ENCODE assay signal across 17 cellular contexts in genomic region chr2:134144651-134145050, GRCh38.
A peak's percentile ranks its signal among the peaks of the same experiment; 100 is the strongest.
DNase-seq lines count a peak whose midpoint lies in the region; ATAC-seq and TF ChIP-seq lines count a peak whose summit lies in the region.
"Had no signal": no experiment of that assay in that cellular context is flagged by ENCODE, and none has a peak within 500 bp of the region (broad histone marks: within the 10 kb centered on the region; RNA-seq: fewer than 3 reads in every experiment).

No MANE protein-coding gene starts in this region.

- no peak overlapping the region for H4K5ac ChIP-seq in mesendoderm (ENCODE audit: low read length)

- peak overlapping the region; percentile 35 for H3K56ac ChIP-seq in mesendoderm (ENCODE audit: low read length)

- H3F3A ChIP-seq in GM23248 (ENCODE audit: insufficient read depth): peaks cover 16% of the 10 kb centered on the region

- H3K4me2 ChIP-seq in GM23248 (ENCODE audit: unreplicated experiment) (no peak overlapping the region), mesendoderm (ENCODE audit: low read length) (no peak overlapping the region), Karpas-422 (ENCODE audit: low read depth, low read length, poor library complexity, severe bottlenecking) (no peak overlapping the region)

- H3K4me3 ChIP-seq in GM23248: no peak overlapping the region
- no peak overlapping the region; the same call in 1 of the 2 replicates for H3K4me3 ChIP-seq in WERI-Rb-1 (ENCODE audit: low read depth, low read length)
- no peak overlapping the region for H3K4me3 ChIP-seq in mesendoderm (ENCODE audit: low read length)
- H3K4me3 ChIP-seq in Karpas-422 (ENCODE audit: low read length): no peak overlapping the region
- no peak overlapping the region for H3K4me3 ChIP-seq in testis

- H2BK15ac ChIP-seq in mesendoderm (replicated peaks; ENCODE audit: low read depth): no peak overlapping the region

- no peak for ATAC-seq in CD4-positive, alpha-beta T cell (ENCODE audit: poor library complexity)

- H4K8ac ChIP-seq in mesendoderm (ENCODE audit: low read depth, low read length): no peak overlapping the region

- peaks cover 23% of the 10 kb centered on the region for H3K36me3 Mint-ChIP-seq in CD4-positive, alpha-beta T cell (ENCODE audit: low read depth)

- no peak for TF ChIP-seq POLR2A in testis (IDR thresholded peaks at IDR 0.05)

- TF ChIP-seq CTCF in CD4-positive, alpha-beta T cell (IDR thresholded peaks at IDR 0.05): no peak
- TF ChIP-seq CTCF in WERI-Rb-1 (IDR thresholded peaks at IDR 0.05; ENCODE audit: low read depth, low read length): no peak
- no peak for TF ChIP-seq CTCF in testis (IDR thresholded peaks at IDR 0.05)

- H2AFZ ChIP-seq in GM23248 (no peak overlapping the region), Karpas-422 (ENCODE audit: low read length) (no peak overlapping the region)

- CTCF ChIA-PET in CD4-positive, alpha-beta T cell (lab: Charles Lee): no interaction called here

- H3K4me1 ChIP-seq in GM23248 (ENCODE audit: insufficient read depth): peaks cover 28% of the 10 kb centered on the region
- H3K4me1 ChIP-seq in mesendoderm (ENCODE audit: control insufficient read depth, low read depth, low read length): peaks cover 29% of the 10 kb centered on the region
- H3K4me1 ChIP-seq in Karpas-422 (ENCODE audit: low read length): no peaks in the 10 kb centered on the region
- H3K4me1 ChIP-seq in testis: peaks cover 5% of the 10 kb centered on the region

- peaks cover 86% of the 10 kb centered on the region for H3K4me1 Mint-ChIP-seq in CD4-positive, alpha-beta T cell (ENCODE audit: low read depth)

- WGBS in GM23248 (ENCODE audit: low coverage in 1 of 2, low lambda C conversion rate in 2 of 2, missing lambda C conversion rate in 2 of 2), 2 experiments: 71 to 74% methylated on average over 4 of the region's 4 CpGs
- whole genome bisulfite sequencing in mesendoderm (ENCODE audit: extremely low coverage, insufficient coverage, low lambda C conversion rate): no CpG with 5 or more reads among the region's 4 CpGs
- whole genome bisulfite sequencing in testis, 2 donors: 83% methylated on average over 4 of the region's 4 CpGs

- H2BK120ac ChIP-seq in mesendoderm (ENCODE audit: low read depth, low read length): no peak overlapping the region

- no peaks in the 10 kb centered on the region for H3K36me3 ChIP-seq in GM23248 (ENCODE audit: low read depth)
- H3K36me3 ChIP-seq in WERI-Rb-1: no peaks in the 10 kb centered on the region; the same call in 1 of the 2 replicates
- H3K36me3 ChIP-seq in mesendoderm (ENCODE audit: control insufficient read depth, insufficient read depth, low read length): no peaks in the 10 kb centered on the region
- no peaks in the 10 kb centered on the region for H3K36me3 ChIP-seq in Karpas-422 (ENCODE audit: insufficient read depth, low read length)
- no peaks in the 10 kb centered on the region for H3K36me3 ChIP-seq in testis (ENCODE audit: low read depth, missing control alignments)

- no peaks in the 10 kb centered on the region for H4K20me1 ChIP-seq in GM23248 (ENCODE audit: insufficient read depth)
- H4K20me1 ChIP-seq in Karpas-422 (ENCODE audit: insufficient read depth, low read depth, low read length): peaks cover 91% of the 10 kb centered on the region

- H2BK5ac ChIP-seq in mesendoderm (ENCODE audit: low read length): peak overlapping the region; percentile 1

- H3K79me1 ChIP-seq in mesendoderm (ENCODE audit: low read length): peaks cover 12% of the 10 kb centered on the region

- H3K18ac ChIP-seq in mesendoderm (ENCODE audit: low read length): peak overlapping the region; percentile 77

- POLR2A ChIA-PET in CD4-positive, alpha-beta T cell (lab: Charles Lee): no interaction called here

- H3K27me3 ChIP-seq in CD4-positive, alpha-beta T cell (ENCODE audit: control insufficient read depth, insufficient read depth, low read length): no peaks in the 10 kb centered on the region
- H3K27me3 ChIP-seq in GM23248 (replicated peaks; ENCODE audit: insufficient read depth) (no peaks in the 10 kb centered on the region), WERI-Rb-1 (ENCODE audit: insufficient read depth, low read depth, severe bottlenecking) (no peaks in the 10 kb centered on the region), mesendoderm (ENCODE audit: insufficient read depth, low read length, poor library complexity) (no peaks in the 10 kb centered on the region), Karpas-422 (ENCODE audit: low read length) (peaks cover 4% of the 10 kb centered on the region; the same call in 1 of the 2 replicates), testis (no peaks in the 10 kb centered on the region)

- H3K9ac ChIP-seq in GM23248 (no peak overlapping the region), mesendoderm (ENCODE audit: low read length) (no peak overlapping the region), Karpas-422 (ENCODE audit: low read length) (no peak overlapping the region)

- no peaks in the 10 kb centered on the region for H3K9me3 ChIP-seq in CD4-positive, alpha-beta T cell (ENCODE audit: control insufficient read depth, low read length)
- H3K9me3 ChIP-seq in GM23248 (ENCODE audit: low read depth) (no peaks in the 10 kb centered on the region), WERI-Rb-1 (ENCODE audit: severe bottlenecking) (no peaks in the 10 kb centered on the region), Karpas-422 (ENCODE audit: low read length) (no peaks in the 10 kb centered on the region), testis (no peaks in the 10 kb centered on the region)

- H3K23ac ChIP-seq in mesendoderm (ENCODE audit: low read length): no peak overlapping the region

- H3K79me2 ChIP-seq in GM23248 (ENCODE audit: insufficient read depth): 0 out of 2 replicates have a peak, but pooled peaks cover 21% of the 10 kb centered on the region
- H3K79me2 ChIP-seq in mesendoderm (ENCODE audit: control insufficient read depth, insufficient read depth, low read length): peaks cover 17% of the 10 kb centered on the region
- no peaks in the 10 kb centered on the region for H3K79me2 ChIP-seq in Karpas-422 (ENCODE audit: low read length)

- H3K9me2 ChIP-seq in GM23248 (ENCODE audit: insufficient read depth): no peaks in the 10 kb centered on the region
- H3K9me2 ChIP-seq in Karpas-422 (replicated peaks; ENCODE audit: insufficient read depth, low read length): no peaks in the 10 kb centered on the region

- H3K4me3 Mint-ChIP-seq in CD4-positive, alpha-beta T cell: no peak overlapping the region

- H3K27me3 Mint-ChIP-seq in CD4-positive, alpha-beta T cell: no peaks in the 10 kb centered on the region

- H2AK5ac ChIP-seq in mesendoderm (ENCODE audit: low read length): peak overlapping the region; percentile 77

- H3K27ac Mint-ChIP-seq in CD4-positive, alpha-beta T cell: peak overlapping the region; percentile 56

- intact Hi-C loops in CD4-positive, alpha-beta T cell (cut with DNase I, micrococcal nuclease): no loop called here
- intact Hi-C loops in testis (cut with DNase I; ENCODE audit: low total_unique reads): no loop called here

- H3K27ac ChIP-seq in CD4-positive, alpha-beta T cell (ENCODE audit: low read depth, low read length): no peak overlapping the region
- H3K27ac ChIP-seq in GM23248 (no peak overlapping the region), WERI-Rb-1 (peak overlapping the region; percentile 72), mesendoderm (ENCODE audit: low read depth, low read length) (no peak overlapping the region), Karpas-422 (ENCODE audit: low read length) (no peak overlapping the region), testis (no peak overlapping the region)

- no peak for DNase-seq in CD4-positive, alpha-beta T cell
- DNase-seq in GM23248 (peak; percentile 12), WERI-Rb-1 (no peak), mesendoderm (peak; percentile 29), Karpas-422 (no peak), testis (no peak)
- no peak for DNase-seq in activated CD8-positive, alpha-beta memory T cell treated with anti-CD3 and anti-CD28 coated beads for 24 hours
- DNase-seq: DND-41; GF-D8; GOT3; NCI-H1105 treated with DMSO at 0.1 percent for 48 hours; NCI-H1694 treated with DMSO at 0.1 percent for 48 hours; NCI-H2107; NCI-H2227 treated with DMSO at 0.1 percent for 48 hours; NCI-H526; NK-92 treated with Interleukin-12 subunit alpha and Interleukin-12 subunit beta, amount 100 ng/mL, for 24 hours; SHP77 treated with DMSO at 0.1 percent for 48 hours had no signal

- no peak overlapping the region for H3K4ac ChIP-seq in mesendoderm (ENCODE audit: low read depth, low read length)

- in situ Hi-C loops in GM23248 (cut with MboI): no loop called here

- no peaks in the 10 kb centered on the region for H3K9me3 Mint-ChIP-seq in CD4-positive, alpha-beta T cell

Comparison
In these comparisons a context has a peak if more than half of its experiments do, and no peak if none do; other contexts are left out.
1. DNase-seq: peak in GM23248 (single experiment) and mesendoderm (single experiment); none in CD4-positive, alpha-beta T cell (0 of 10), WERI-Rb-1 (single experiment), activated CD8-positive, alpha-beta memory T cell treated with anti-CD3 and anti-CD28 coated beads for 24 hours (single experiment), Karpas-422 (single experiment) and testis (single experiment).